Comparison of ENCODE assay signal across 7 cellular contexts in genomic region chr3:49173116-49173791, GRCh38. TPM values are rescaled to one million over a fixed set of nuclear protein-coding genes. Genes with fewer than 3 reads are reported as not detected.
DNase-seq lines count a peak whose midpoint lies in the region; ATAC-seq and TF ChIP-seq lines count a peak whose summit lies in the region.
"Had no signal": no experiment of that assay in that cellular context is flagged by ENCODE, and none has a peak within 500 bp of the region (broad histone marks: within the 10 kb centered on the region; RNA-seq: fewer than 3 reads in every experiment).

No MANE protein-coding gene starts in this region.

- no peak for TF ChIP-seq CTCF in breast epithelium (IDR thresholded peaks at IDR 0.05)
- no peak for TF ChIP-seq CTCF in MCF 10A (IDR thresholded peaks at IDR 0.05; ENCODE audit: unreplicated experiment)

- POLR2A ChIA-PET in MCF 10A (lab: Yijun Ruan, JAX), result no interaction called here

- no TSS peak for BruUV-seq in MCF 10A (replicated peaks; lab: Mats Ljungman, UMichigan)

- H3K4me1 Mint-ChIP-seq in MCF 10A (ENCODE audit: insufficient read depth, unreplicated experiment), result peaks cover 6% of the 10 kb centered on the region
- peaks cover 12 to 22% of the 10 kb centered on the region in 2 donors for H3K4me1 Mint-ChIP-seq in stimulated activated naive B cell treated with anti-CD40 and anti-IgM and Interleukin-4, amounts not matched to agents 10 μg/mL and 1 μg/mL and 100 μg/mL, for 72 hours

- no peaks in the 10 kb centered on the region for H3K27me3 ChIP-seq in breast epithelium

- no peaks in the 10 kb centered on the region for H3K9me3 ChIP-seq in breast epithelium

- H3K9me3 Mint-ChIP-seq in MCF 10A (ENCODE audit: unreplicated experiment), result no peaks in the 10 kb centered on the region
- H3K9me3 Mint-ChIP-seq in stimulated activated naive B cell treated with anti-CD40 and anti-IgM and Interleukin-4, amounts not matched to agents 10 μg/mL and 1 μg/mL and 100 μg/mL, for 72 hours, result no peaks in the 10 kb centered on the region

- no peak overlapping the region for H3K4me3 Mint-ChIP-seq in MCF 10A (ENCODE audit: unreplicated experiment)
- no peak overlapping the region for H3K4me3 Mint-ChIP-seq in stimulated activated naive B cell treated with anti-CD40 and anti-IgM and Interleukin-4, amounts not matched to agents 10 μg/mL and 1 μg/mL and 100 μg/mL, for 72 hours

- no peak for DNase-seq in breast epithelium (ENCODE audit: low spot score in 2 of 2)
- no peak for DNase-seq in MCF 10A (ENCODE audit: unreplicated experiment)
- DNase-seq in left colon, result peak in 1 of 2 donors; percentile 37
- no peak for DNase-seq in stimulated activated naive B cell treated with anti-CD40 and anti-IgM and Interleukin-4, amounts not matched to agents 10 μg/mL and 1 μg/mL and 100 μg/mL, for 72 hours
- DNase-seq in central memory CD4-positive, alpha-beta T cell, result no peak
- no peak for DNase-seq in GF-D8 (lab: John Stamatoyannopoulos, UW)
- DNase-seq: stimulated activated CD4-positive, alpha-beta T cell treated with anti-CD3 and anti-CD28 coated beads, Interleukin-1b, Interleukin-23, amount 100 ng/mL, for 48 hours had no signal

- no peaks in the 10 kb centered on the region for H3K27me3 Mint-ChIP-seq in MCF 10A (ENCODE audit: insufficient read depth, unreplicated experiment)
- peaks cover 5 to 12% of the 10 kb centered on the region in 2 donors for H3K27me3 Mint-ChIP-seq in stimulated activated naive B cell treated with anti-CD40 and anti-IgM and Interleukin-4, amounts not matched to agents 10 μg/mL and 1 μg/mL and 100 μg/mL, for 72 hours

- TF ChIP-seq POLR2A in breast epithelium (IDR thresholded peaks at IDR 0.05), result no peak

- H3K4me1 ChIP-seq in breast epithelium, result peaks cover 8 to 11% of the 10 kb centered on the region in 2 donors

- CTCF ChIA-PET in MCF 10A (lab: Yijun Ruan, JAX), result interaction anchor here (0.8 kb wide), 1 partner anchor 14 kb away, joined by 4 read pairs; no protein-coding TSS in a partner anchor

- peak overlapping the region; percentile 65 to 81 (median 75) for H3K4me3 ChIP-seq in breast epithelium

- no peaks in the 10 kb centered on the region for H3K36me3 Mint-ChIP-seq in MCF 10A (ENCODE audit: insufficient read depth, unreplicated experiment)
- H3K36me3 Mint-ChIP-seq in stimulated activated naive B cell treated with anti-CD40 and anti-IgM and Interleukin-4, amounts not matched to agents 10 μg/mL and 1 μg/mL and 100 μg/mL, for 72 hours, result no peaks in the 10 kb centered on the region

- no peak overlapping the region for H3K27ac Mint-ChIP-seq in MCF 10A (ENCODE audit: low read depth, unreplicated experiment)
- no peak overlapping the region for H3K27ac Mint-ChIP-seq in stimulated activated naive B cell treated with anti-CD40 and anti-IgM and Interleukin-4, amounts not matched to agents 10 μg/mL and 1 μg/mL and 100 μg/mL, for 72 hours

- peak overlapping the region; percentile 82 to 85 for H3K27ac ChIP-seq in breast epithelium

- intact Hi-C loops in breast epithelium (cut with DNase I; ENCODE audit: low total_unique reads), result loop anchor here (10.0 kb wide), 1 partner anchor 282 kb away; no protein-coding TSS in a partner anchor
- intact Hi-C loops in MCF 10A (cut with micrococcal nuclease), result loop anchor here (5.0 kb wide), 1 partner anchor 124 kb away; no protein-coding TSS in a partner anchor
- intact Hi-C loops in left colon (cut with DNase I, micrococcal nuclease), result loop anchor here in 1 of 2 donors (5.0 kb wide), 1 partner anchor 274 kb away; no protein-coding TSS in a partner anchor

- ATAC-seq in left colon, result peak; percentile 34
- no peak for ATAC-seq in stimulated activated naive B cell treated with anti-CD40 and anti-IgM and Interleukin-4, amounts not matched to agents 10 μg/mL and 1 μg/mL and 100 μg/mL, for 72 hours (replicated peaks)

- no peaks in the 10 kb centered on the region for H3K36me3 ChIP-seq in breast epithelium

RNA-seq across cellular contexts. Expression of gene KLHDC8B, which starts 1.9 kb away (rescaled TPM):
- total RNA-seq in breast epithelium, result 100 to 1,000 TPM in 1 of 3 donors, 10 to 100 TPM in 2; 38.7 to 106 (median 46.2) TPM
- 1.7 and 2.4 TPM in 2 replicates for total RNA-seq in MCF 10A (2022)
- 10 to 100 TPM in 1 of 2 donors, 1 to 10 TPM in 1; 4.6 to 12.5 TPM for total RNA-seq in left colon

RNA-seq across cellular contexts. Expression of gene CCDC71, which starts 7.1 kb away (rescaled TPM):
- total RNA-seq in breast epithelium (10 to 100 TPM; 29.0 to 39.7 (median 31.8) TPM), MCF 10A (2022) (25.7 and 26.0 TPM in 2 replicates), left colon (10 to 100 TPM; 16.3 to 20.3 TPM)

RNA-seq across cellular contexts. Expression of gene LAMB2, which starts 40.4 kb away (rescaled TPM):
- total RNA-seq in breast epithelium, result 100 to 1,000 TPM; 411 to 700 (median 540) TPM
- 224 and 264 TPM in 2 replicates for total RNA-seq in MCF 10A (2022)
- total RNA-seq in left colon, result 100 to 1,000 TPM in 1 of 2 donors, 10 to 100 TPM in 1; 66.1 to 102 TPM

RNA-seq across cellular contexts. Expression of gene USP19, which starts 52.6 kb away (rescaled TPM):
- total RNA-seq in breast epithelium, result 10 to 100 TPM; 49.2 to 57.2 (median 56.2) TPM
- total RNA-seq in MCF 10A (2022), result 39.3 and 51.4 TPM in 2 replicates
- 10 to 100 TPM; 66.9 to 67.7 TPM for total RNA-seq in left colon
